ENCODE assay signal across 22 cellular contexts in genomic region chr17:1641065-1641403, GRCh38. TPM values are rescaled to one million over a fixed set of nuclear protein-coding genes. Genes with fewer than 3 reads are reported as not detected.
DNase-seq lines count a peak whose midpoint lies in the region; ATAC-seq and TF ChIP-seq lines count a peak whose summit lies in the region.
"Had no signal": no experiment of that assay in that cellular context is flagged by ENCODE, and none has a peak within 500 bp of the region (broad histone marks: within the 10 kb centered on the region; RNA-seq: fewer than 3 reads in every experiment).

No MANE protein-coding gene starts in this region.

- no peak overlapping the region for H3K9ac ChIP-seq in parathyroid adenoma
- H3K9ac ChIP-seq in smooth muscle cell (ENCODE audit: low read depth), result no peak overlapping the region

- intact Hi-C loops in Panc1 (cut with micrococcal nuclease; ENCODE audit: unreplicated experiment), result no loop called here

- POLR2A ChIA-PET in Panc1 (lab: Charles Lee), result no interaction called here

- no peaks in the 10 kb centered on the region for H3K27me3 ChIP-seq in Panc1 (ENCODE audit: control insufficient read depth, insufficient read depth, low read length)
- H3K27me3 ChIP-seq in brain microvascular endothelial cell (replicated peaks), result no peaks in the 10 kb centered on the region
- H3K27me3 ChIP-seq in parathyroid adenoma (ENCODE audit: control insufficient read depth, insufficient read depth, low read length), result no peaks in the 10 kb centered on the region
- no peaks in the 10 kb centered on the region for H3K27me3 ChIP-seq in smooth muscle cell (ENCODE audit: low read depth)
- H3K27me3 ChIP-seq: SJSA1, transverse colon had no signal

- H3K4me2 ChIP-seq in parathyroid adenoma (ENCODE audit: low read length) (no peak overlapping the region), smooth muscle cell (no peak overlapping the region)

- DNase-seq in Panc1 (ENCODE audit: low read depth, low spot score) (no peak), brain microvascular endothelial cell (no peak), LoVo (ENCODE audit: low spot score) (no peak), smooth muscle cell (lab: John Stamatoyannopoulos, UW; ENCODE audit: unreplicated experiment) (no peak), occipital lobe (lab: John Stamatoyannopoulos, UW) (no peak)
- DNase-seq: activated CD8-positive, alpha-beta memory T cell treated with anti-CD3 and anti-CD28 coated beads for 24 hours; activated naive CD4-positive, alpha-beta T cell treated with anti-CD3 and anti-CD28 coated beads, Interleukin-2, amount 50 U/mL, for 16 hours; activated T-cell treated with anti-CD3 and anti-CD28 coated beads, Interleukin-2, amount 50 U/mL, for 48 hours; aorta; DND-41; effector memory CD8-positive, alpha-beta T cell; HFFc6; NCI-H1694; NCI-H226; NCI-H82; PC-3; sigmoid colon; transverse colon had no signal

- TF ChIP-seq CTCF in Panc1 (IDR thresholded peaks at IDR 0.05) (no peak), brain microvascular endothelial cell (IDR thresholded peaks at IDR 0.05; ENCODE audit: low read depth, low read length, missing control alignments) (peak; percentile 34), parathyroid adenoma (IDR thresholded peaks at IDR 0.05) (no peak), smooth muscle cell (IDR thresholded peaks at IDR 0.05; ENCODE audit: borderline replicate concordance, insufficient read depth, poor library complexity, severe bottlenecking) (no peak)

- no peak; the same call in 1 of the 2 replicates for ATAC-seq in Panc1
- ATAC-seq: activated CD4-positive, CD25-positive, alpha-beta regulatory T cell treated with anti-CD3 and anti-CD28 coated beads, Interleukin-2, amount 50 U/mL, for 24 hours; effector memory CD8-positive, alpha-beta T cell; PC-3 had no signal

- CTCF ChIA-PET in Panc1 (lab: Charles Lee), result interaction anchor here (1.7 kb wide), 1 partner anchor 67 kb away, joined by 8 read pairs; no protein-coding TSS in a partner anchor

- no peaks in the 10 kb centered on the region for H3F3A ChIP-seq in smooth muscle cell (ENCODE audit: low read depth)

- H3K4me3 ChIP-seq in Panc1 (ENCODE audit: low read depth in 2 of 2, low read length in 2 of 2), result no peak overlapping the region
- H3K4me3 ChIP-seq in brain microvascular endothelial cell (ENCODE audit: low read depth, low read length), result no peak overlapping the region
- H3K4me3 ChIP-seq in parathyroid adenoma (ENCODE audit: low read depth, low read length), result no peak overlapping the region
- no peak overlapping the region for H3K4me3 ChIP-seq in smooth muscle cell
- H3K4me3 ChIP-seq: sigmoid colon, SJSA1, transverse colon had no signal

- H3K79me2 ChIP-seq in parathyroid adenoma (no peaks in the 10 kb centered on the region), smooth muscle cell (ENCODE audit: low read depth) (no peaks in the 10 kb centered on the region)

- peaks cover 14% of the 10 kb centered on the region for H3K4me1 ChIP-seq in Panc1 (ENCODE audit: control insufficient read depth, insufficient read depth, low read length)
- peaks cover 34% of the 10 kb centered on the region for H3K4me1 ChIP-seq in parathyroid adenoma
- H3K4me1 ChIP-seq in smooth muscle cell (ENCODE audit: low read depth), result peaks cover 10% of the 10 kb centered on the region

- 84% methylated on average over 12 of the region's 12 CpGs for WGBS in smooth muscle cell (ENCODE audit: low lambda C conversion rate)

- H3K9me3 ChIP-seq in Panc1 (ENCODE audit: control insufficient read depth, insufficient read depth, low read depth, low read length) (no peaks in the 10 kb centered on the region), parathyroid adenoma (ENCODE audit: control insufficient read depth, low read length) (no peaks in the 10 kb centered on the region), smooth muscle cell (replicated peaks; ENCODE audit: low read depth) (no peaks in the 10 kb centered on the region)
- H3K9me3 ChIP-seq: sigmoid colon, transverse colon had no signal

- in situ Hi-C loops in Panc1 (cut with HindIII; ENCODE audit: low pct_unique_long_range_greater_than_20kb, low sequenced_read_pairs), result no loop called here
- in situ Hi-C loops in brain microvascular endothelial cell (cut with HindIII; ENCODE audit: low pct_ligation_motif_present, low sequenced_read_pairs), result no loop called here

- peak overlapping the region; percentile 29; the same call in 1 of the 2 replicates for H3K27ac ChIP-seq in Panc1 (ENCODE audit: low read length)
- no peak overlapping the region for H3K27ac ChIP-seq in brain microvascular endothelial cell
- H3K27ac ChIP-seq in parathyroid adenoma, result peak overlapping the region; percentile 87
- H3K27ac ChIP-seq in smooth muscle cell (ENCODE audit: low read depth), result no peak overlapping the region
- H3K27ac ChIP-seq: HL-60, sigmoid colon, SJSA1, transverse colon had no signal

- no peaks in the 10 kb centered on the region for H3K36me3 ChIP-seq in Panc1 (ENCODE audit: control insufficient read depth, insufficient read depth, low read length)
- H3K36me3 ChIP-seq in brain microvascular endothelial cell (replicated peaks), result no peaks in the 10 kb centered on the region
- H3K36me3 ChIP-seq in parathyroid adenoma (ENCODE audit: control insufficient read depth, insufficient read depth, low read length), result no peaks in the 10 kb centered on the region
- no peaks in the 10 kb centered on the region for H3K36me3 ChIP-seq in smooth muscle cell (ENCODE audit: low read depth)
- H3K36me3 ChIP-seq: sigmoid colon, SJSA1, transverse colon had no signal

- no peaks in the 10 kb centered on the region for H4K20me1 ChIP-seq in smooth muscle cell (ENCODE audit: low read depth)

- H2AFZ ChIP-seq in parathyroid adenoma, result no peak overlapping the region
- H2AFZ ChIP-seq in smooth muscle cell (ENCODE audit: low read depth), result no peak overlapping the region

- BruUV-seq in Panc1 (replicated peaks; lab: Mats Ljungman, UMichigan), result no TSS peak

RNA-seq across cellular contexts. Expression of gene SCARF1, which starts 4.5 kb away (rescaled TPM):
- 6.6 TPM for total RNA-seq in Panc1 (2021; ENCODE audit: unreplicated experiment)
- polyA plus RNA-seq in Panc1 (2012; ENCODE audit: insufficient read length), result 6.0 TPM
- total RNA-seq in smooth muscle cell, result 0.45 and 0.63 TPM in 2 replicates
- polyA plus RNA-seq in smooth muscle cell, result 0.11 and 0.65 TPM in 2 replicates
- 3.9 TPM for total RNA-seq in occipital lobe

RNA-seq across cellular contexts. Expression of gene RILP, which starts 8.6 kb away (rescaled TPM):
- total RNA-seq in Panc1 (2021; ENCODE audit: unreplicated experiment), result 20.8 TPM
- 25.5 TPM for polyA plus RNA-seq in Panc1 (2012; ENCODE audit: insufficient read length)
- 5.1 and 8.4 TPM in 2 replicates for total RNA-seq in smooth muscle cell
- 7.4 and 7.7 TPM in 2 replicates for polyA plus RNA-seq in smooth muscle cell
- total RNA-seq in occipital lobe, result 1.4 TPM

RNA-seq across cellular contexts. Expression of gene SLC43A2, which starts 12.4 kb away (rescaled TPM):
- 23.3 TPM for total RNA-seq in Panc1 (2021; ENCODE audit: unreplicated experiment)
- polyA plus RNA-seq in Panc1 (2012; ENCODE audit: insufficient read length), result 28.9 TPM
- total RNA-seq in smooth muscle cell, result 3.8 and 4.4 TPM in 2 replicates
- polyA plus RNA-seq in smooth muscle cell, result 5.3 and 7.1 TPM in 2 replicates
- 15.1 TPM for total RNA-seq in occipital lobe

RNA-seq across cellular contexts. Expression of gene PRPF8, which starts 43.6 kb away (rescaled TPM):
- total RNA-seq in Panc1 (2021; ENCODE audit: unreplicated experiment) (296 TPM), smooth muscle cell (99.7 and 111 TPM in 2 replicates), occipital lobe (71.1 TPM)
- 473 TPM for polyA plus RNA-seq in Panc1 (2012; ENCODE audit: insufficient read length)
- 129 and 135 TPM in 2 replicates for polyA plus RNA-seq in smooth muscle cell

Comparison
In these comparisons a context has a peak if more than half of its experiments do, and no peak if none do; other contexts are left out.
1. H3K27ac ChIP-seq: peak in Panc1 (single experiment) and parathyroid adenoma (single experiment); none in brain microvascular endothelial cell (single experiment) and smooth muscle cell (single experiment).